ENCODE assay signal across 31 cellular contexts in the genomic region with DNA sequence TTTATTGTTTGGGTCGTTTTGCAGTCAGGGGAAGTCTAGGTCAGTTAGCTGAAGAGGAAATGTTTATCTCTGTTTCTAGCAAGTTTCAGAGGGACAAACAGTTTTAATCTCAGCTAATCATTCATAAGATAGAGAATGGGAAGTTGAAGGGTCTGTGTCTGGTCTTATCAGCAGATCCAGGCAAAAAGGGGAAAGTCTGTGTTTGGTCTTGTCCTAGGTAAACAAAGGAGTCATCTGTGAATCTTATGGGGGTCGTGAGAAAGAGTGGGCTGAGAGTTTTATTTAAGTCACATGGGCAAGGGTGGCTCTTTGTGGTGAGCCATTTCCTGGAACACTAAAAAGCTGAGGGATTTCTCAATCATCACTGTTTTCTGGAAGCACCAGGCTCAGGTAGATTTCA. TPM values are rescaled to one million over a fixed set of nuclear protein-coding genes. Genes with fewer than 3 reads are reported as not detected.
"Had no signal": no experiment of that assay in that cellular context is flagged by ENCODE, and none has a peak within 500 bp of the region (broad histone marks: within the 10 kb centered on the region; RNA-seq: fewer than 3 reads in every experiment).

No MANE protein-coding gene starts in this region.

- H3K4me1 ChIP-seq: adrenal gland, colonic mucosa, foreskin keratinocyte, pancreas, psoas muscle, tibial artery, upper lobe of right lung had no signal

- H3K4me3 Mint-ChIP-seq: activated naive CD8-positive, alpha-beta T cell treated with anti-CD3 and anti-CD28 coated beads for 36 hours; effector memory CD8-positive, alpha-beta T cell; nephron had no signal

- H3K9me3 ChIP-seq: adrenal gland, body of pancreas, colonic mucosa, mucosa of descending colon, pancreas, psoas muscle, suprapubic skin, tibial artery, upper lobe of right lung had no signal

- H3K27me3 ChIP-seq: adrenal gland, colonic mucosa, right atrium auricular region, suprapubic skin, tibial artery, upper lobe of right lung had no signal

- H3K4me1 Mint-ChIP-seq: activated naive CD8-positive, alpha-beta T cell treated with anti-CD3 and anti-CD28 coated beads for 36 hours had no signal

- H3K36me3 Mint-ChIP-seq: activated naive CD8-positive, alpha-beta T cell treated with anti-CD3 and anti-CD28 coated beads for 36 hours had no signal

- H3K27ac Mint-ChIP-seq: activated naive CD8-positive, alpha-beta T cell treated with anti-CD3 and anti-CD28 coated beads for 36 hours; effector memory CD8-positive, alpha-beta T cell had no signal

- H3K9me3 Mint-ChIP-seq: activated naive CD8-positive, alpha-beta T cell treated with anti-CD3 and anti-CD28 coated beads for 36 hours had no signal

- H3K27ac ChIP-seq: adrenal gland, body of pancreas, cardiac muscle cell, colonic mucosa, dorsolateral prefrontal cortex, foreskin keratinocyte, heart left ventricle, pancreas, psoas muscle, right atrium auricular region, spleen, suprapubic skin, tibial artery, upper lobe of right lung, VCaP had no signal

- H3K4me3 ChIP-seq: adrenal gland, body of pancreas, cardiac muscle cell, colonic mucosa, dorsolateral prefrontal cortex, heart left ventricle, mucosa of descending colon, pancreas, psoas muscle, right atrium auricular region, spleen, suprapubic skin, tibial artery, upper lobe of right lung had no signal

- H3K36me3 ChIP-seq: adrenal gland, cardiac muscle cell, colonic mucosa, heart left ventricle, pancreas, right atrium auricular region, spleen, suprapubic skin, tibial artery, upper lobe of right lung had no signal

- DNase-seq: activated CD4-positive, alpha-beta T cell treated with anti-CD3 and anti-CD28 coated beads for 4 hours; activated CD4-positive, alpha-beta T cell treated with anti-CD3 and anti-CD28 coated beads, Interleukin-2, amount 50 U/mL, for 4 hours; activated effector memory CD4-positive, alpha-beta T cell treated with Interleukin-2 at 50 U/mL for 16 hours; activated naive CD4-positive, alpha-beta T cell treated with Interleukin-2 at 50 U/mL for 16 hours; activated naive CD8-positive, alpha-beta T cell treated with anti-CD3 and anti-CD28 coated beads for 36 hours; activated T-cell treated with anti-CD3 and anti-CD28 coated beads for 4 hours; adrenal gland; aorta; body of pancreas; cerebellar nuclear complex; colonic mucosa; dorsolateral prefrontal cortex; effector memory CD8-positive, alpha-beta T cell; foreskin keratinocyte; heart left ventricle; mucosa of descending colon; nucleus accumbens; pancreas; psoas muscle; spleen; stimulated activated naive CD4-positive, alpha-beta T cell; T-helper 9 cell; tibial artery; upper lobe of right lung had no signal

RNA-seq across cellular contexts. Expression of gene SNCAIP, which starts 5.6 kb away (rescaled TPM):
- total RNA-seq: activated naive CD8-positive, alpha-beta T cell treated with anti-CD3 and anti-CD28 coated beads for 36 hours; foreskin keratinocyte; myocyte; T-helper 1 cell treated with Interleukin-12 subunit alpha and Interleukin-12 subunit beta and Interleukin-4 antibody, amounts not matched to agents 30 ng/mL and 1 ng/mL, for 36 hours had no signal
